2 cellular contexts compared by ENCODE assay signal in the genomic region with DNA sequence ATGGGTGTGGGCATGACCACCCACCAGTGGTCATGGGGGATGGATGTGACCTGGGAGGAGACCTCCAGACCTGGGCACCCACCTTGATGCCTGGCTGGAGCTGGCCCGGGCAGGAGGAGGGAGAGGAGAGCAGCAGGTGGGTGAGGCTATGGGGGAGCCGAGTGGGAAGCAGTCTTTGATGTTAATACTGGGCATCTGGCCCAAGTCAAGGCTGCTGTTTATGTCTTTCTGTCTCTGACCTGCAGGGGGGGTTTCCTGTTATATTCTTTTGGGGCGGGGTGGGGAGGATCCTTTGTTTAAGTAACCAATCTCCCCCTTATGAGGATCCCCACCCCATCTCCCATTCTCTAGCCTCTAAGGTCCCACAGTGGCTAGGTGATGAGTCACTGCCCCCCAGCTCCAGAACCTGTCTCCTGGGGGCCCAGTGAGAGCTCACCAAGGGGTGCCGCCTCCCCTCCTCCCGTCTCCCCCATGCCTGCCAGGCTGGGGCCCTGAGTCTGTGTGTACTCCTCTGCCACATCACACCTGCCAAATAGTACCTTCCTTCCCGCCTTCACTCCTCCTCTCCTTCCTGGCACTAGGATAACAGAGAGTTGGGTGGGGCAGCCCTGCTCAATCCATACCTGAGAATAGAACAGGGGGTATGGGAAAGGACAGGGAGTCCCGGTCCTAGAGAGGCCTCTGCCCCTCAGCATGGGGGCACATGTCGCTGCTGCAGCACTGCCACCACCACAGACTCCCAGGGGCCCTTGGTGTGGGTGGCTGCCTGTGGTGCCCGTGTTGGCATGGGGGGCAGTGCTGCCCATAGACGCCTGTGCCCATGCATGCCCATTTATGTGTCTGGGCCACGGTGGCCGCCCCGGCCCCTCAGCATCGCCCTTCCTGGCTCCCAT.
TF ChIP-seq lines count a peak whose summit lies in the region.

No MANE protein-coding gene starts in this region.

TF ChIP-seq in WTC11, 78 proteins besides CTCF, POLR2A, EP300 and RAD21:
- TF ChIP-seq TP53 (CRISPR knock-in tag; IDR thresholded peaks at IDR 0.05) (no peak), ZNF416 (CRISPR knock-in tag; IDR thresholded peaks at IDR 0.05) (no peak), MYBL2 (CRISPR knock-in tag; IDR thresholded peaks at IDR 0.05) (no peak), GTF2I (CRISPR knock-in tag; conservative IDR thresholded peaks at IDR 0.05) (no peak), GABPB1 (CRISPR knock-in tag; IDR thresholded peaks at IDR 0.05) (no peak)

TF ChIP-seq in H1, 55 proteins besides CTCF, POLR2A, EP300 and RAD21:
- TF ChIP-seq ZNF274 (IDR thresholded peaks at IDR 0.05; ENCODE audit: borderline replicate concordance, extremely low read depth, low read length) (no peak), CHD1 (IDR thresholded peaks at IDR 0.05; ENCODE audit: low read depth, low read length) (no peak), KDM1A (IDR thresholded peaks at IDR 0.05; ENCODE audit: borderline replicate concordance, low read length) (no peak), RXRA (IDR thresholded peaks at IDR 0.05; ENCODE audit: insufficient read depth, low read depth, low read length) (no peak), SIRT6 (IDR thresholded peaks at IDR 0.05; ENCODE audit: low read length) (no peak), BACH1 (IDR thresholded peaks at IDR 0.05; ENCODE audit: low read length) (no peak), JUN (IDR thresholded peaks at IDR 0.05; ENCODE audit: low read depth, low read length) (no peak), KDM4A (IDR thresholded peaks at IDR 0.05; ENCODE audit: low read depth, low read length, severe bottlenecking) (no peak), MAFK (IDR thresholded peaks at IDR 0.05; ENCODE audit: low read depth, low read length) (no peak), TCF12 (IDR thresholded peaks at IDR 0.05; ENCODE audit: low read depth, low read length) (no peak), SP2 (IDR thresholded peaks at IDR 0.05; ENCODE audit: low read length) (no peak), RNF2 (IDR thresholded peaks at IDR 0.05; ENCODE audit: borderline replicate concordance, low read depth, low read length, missing control alignments, poor library complexity, severe bottlenecking) (no peak), GTF2F1 (IDR thresholded peaks at IDR 0.05; ENCODE audit: borderline replicate concordance, low read depth, low read length) (no peak), CREB1 (IDR thresholded peaks at IDR 0.05) (no peak)
- TF ChIP-seq, protein P1, sequence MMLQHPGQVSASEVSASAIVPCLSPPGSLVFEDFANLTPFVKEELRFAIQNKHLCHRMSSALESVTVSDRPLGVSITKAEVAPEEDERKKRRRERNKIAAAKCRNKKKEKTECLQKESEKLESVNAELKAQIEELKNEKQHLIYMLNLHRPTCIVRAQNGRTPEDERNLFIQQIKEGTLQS (IDR thresholded peaks at IDR 0.05; ENCODE audit: insufficient read depth, low read depth, low read length): no peak
- TF ChIP-seq, protein P2, sequence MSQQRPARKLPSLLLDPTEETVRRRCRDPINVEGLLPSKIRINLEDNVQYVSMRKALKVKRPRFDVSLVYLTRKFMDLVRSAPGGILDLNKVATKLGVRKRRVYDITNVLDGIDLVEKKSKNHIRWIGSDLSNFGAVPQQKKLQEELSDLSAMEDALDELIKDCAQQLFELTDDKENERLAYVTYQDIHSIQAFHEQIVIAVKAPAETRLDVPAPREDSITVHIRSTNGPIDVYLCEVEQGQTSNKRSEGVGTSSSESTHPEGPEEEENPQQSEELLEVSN (IDR thresholded peaks at IDR 0.05): no peak
